8 cellular contexts compared by ENCODE assay signal in the genomic region with DNA sequence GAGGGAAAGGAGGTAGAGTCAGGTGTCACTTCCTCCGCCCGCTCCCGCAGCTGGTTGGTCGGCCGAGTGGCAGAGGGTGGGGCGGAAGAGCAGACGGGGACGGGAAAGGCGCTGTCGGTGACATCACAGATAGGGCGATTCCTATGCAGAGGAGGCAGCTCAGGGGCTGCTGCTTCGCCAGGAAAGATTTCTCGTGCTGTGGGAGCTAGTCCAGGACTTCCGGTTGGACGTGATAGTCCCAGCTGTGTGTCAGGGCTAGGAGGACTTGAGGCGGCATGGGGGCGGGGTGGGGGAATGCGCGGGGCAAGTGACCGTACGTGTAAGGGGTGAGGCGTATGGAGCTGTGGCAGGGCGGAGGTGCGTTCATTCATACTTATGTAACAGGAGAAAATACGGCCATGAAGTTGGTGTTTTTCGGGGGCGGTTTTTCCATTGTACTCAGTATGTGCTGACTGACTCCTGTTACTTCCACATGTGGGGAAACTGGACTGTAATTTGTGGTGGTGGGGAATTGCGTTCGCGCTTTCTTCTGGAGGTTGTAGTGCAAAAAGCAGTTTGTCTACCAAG.
DNase-seq lines count a peak whose midpoint lies in the region; ATAC-seq and TF ChIP-seq lines count a peak whose summit lies in the region.
"Not testable (repeated sequence)": the region's sequence is repeated elsewhere in the genome, so short reads cannot be mapped to it uniquely, and the experiment has no call there.

No MANE protein-coding gene starts in this region.

- in situ Hi-C loops in Panc1 (cut with HindIII; ENCODE audit: low pct_unique_long_range_greater_than_20kb, low sequenced_read_pairs): not testable (repeated sequence)

- peak overlapping the region; percentile 82 to 87 for H3K4me3 Mint-ChIP-seq in effector memory CD8-positive, alpha-beta T cell

- CTCF ChIA-PET in Panc1 (lab: Charles Lee): not testable (repeated sequence)

- H3K27ac Mint-ChIP-seq in effector memory CD8-positive, alpha-beta T cell: peak overlapping the region; percentile 99 to 100

- DNase-seq in BE2C (peak; percentile 38), left lobe of liver (ENCODE audit: low spot score) (peak; percentile 88)
- not testable (repeated sequence) for DNase-seq in Panc1 (ENCODE audit: low read depth, low spot score)
- peak; percentile 63 to 66 for DNase-seq in activated T-cell treated with anti-CD3 and anti-CD28 coated beads, Interleukin-2, amount 50 U/mL, for 48 hours
- DNase-seq in effector memory CD8-positive, alpha-beta T cell: peak; percentile 41 to 51 (median 46)

- H3K36me3 ChIP-seq in BE2C; Panc1 (ENCODE audit: control insufficient read depth, insufficient read depth, low read length); skeletal muscle tissue (ENCODE audit: control insufficient read depth in 3 of 3, insufficient read depth in 3 of 3, low read length in 3 of 3): not testable (repeated sequence)

- not testable (repeated sequence) for H3K27ac ChIP-seq in Panc1 (ENCODE audit: low read length)
- H3K27ac ChIP-seq in skeletal muscle tissue (ENCODE audit: low read depth, low read length): peak overlapping the region; percentile 75

- intact Hi-C loops in Panc1 (cut with micrococcal nuclease; ENCODE audit: unreplicated experiment): not testable (repeated sequence)

- not testable (repeated sequence) for H3K27me3 ChIP-seq in BE2C; Panc1 (ENCODE audit: control insufficient read depth, insufficient read depth, low read length); skeletal muscle tissue (ENCODE audit: control insufficient read depth in 3 of 3, insufficient read depth in 3 of 3, low read length in 3 of 3)

- not testable (repeated sequence) for TF ChIP-seq CTCF in BE2C (IDR thresholded peaks at IDR 0.05; ENCODE audit: low read depth, low read length); Panc1 (IDR thresholded peaks at IDR 0.05)

- not testable (repeated sequence) for BruUV-seq in Panc1 (replicated peaks; lab: Mats Ljungman, UMichigan)

- ATAC-seq in GM19324 (IDR thresholded peaks at IDR 0.05; ENCODE audit: low FRiP score, unreplicated experiment) (peak; percentile 85), HG03175 (IDR thresholded peaks at IDR 0.05; ENCODE audit: unreplicated experiment) (peak; percentile 86), Panc1 (peak; percentile 100), left lobe of liver (peak; percentile 98)
- peak; percentile 85 for ATAC-seq in effector memory CD8-positive, alpha-beta T cell (replicated peaks)

- POLR2A ChIA-PET in Panc1 (lab: Charles Lee): not testable (repeated sequence)

- H3K4me3 ChIP-seq in BE2C (ENCODE audit: low read depth, low read length) (peak overlapping the region; percentile 8; the same call in 1 of the 2 replicates), skeletal muscle tissue (ENCODE audit: low read length in 3 of 3) (peak overlapping the region in 1 of 3 donors; percentile 29)
- H3K4me3 ChIP-seq in Panc1 (ENCODE audit: low read depth in 2 of 2, low read length in 2 of 2): not testable (repeated sequence)

- peak overlapping the region in 1 of 3 donors; percentile 20 for H3K9ac ChIP-seq in skeletal muscle tissue (ENCODE audit: low read depth in 1 of 3, low read length in 3 of 3)

- H3K4me1 Mint-ChIP-seq in effector memory CD8-positive, alpha-beta T cell (ENCODE audit: low read depth in 2 of 2): not testable (repeated sequence)

- not testable (repeated sequence) for H3K9me3 ChIP-seq in BE2C; Panc1 (ENCODE audit: control insufficient read depth, insufficient read depth, low read depth, low read length); skeletal muscle tissue (ENCODE audit: control insufficient read depth in 3 of 3, low read length in 3 of 3)

- not testable (repeated sequence) for H3K4me1 ChIP-seq in BE2C; Panc1 (ENCODE audit: control insufficient read depth, insufficient read depth, low read length); skeletal muscle tissue (ENCODE audit: control insufficient read depth in 3 of 3, insufficient read depth in 3 of 3, low read length in 3 of 3)

- not testable (repeated sequence) for H3K9me3 Mint-ChIP-seq in effector memory CD8-positive, alpha-beta T cell

- H3K36me3 Mint-ChIP-seq in effector memory CD8-positive, alpha-beta T cell (ENCODE audit: insufficient read depth): not testable (repeated sequence)

- not testable (repeated sequence) for H3K27me3 Mint-ChIP-seq in effector memory CD8-positive, alpha-beta T cell
